8 cellular contexts compared by ENCODE assay signal in the genomic region with DNA sequence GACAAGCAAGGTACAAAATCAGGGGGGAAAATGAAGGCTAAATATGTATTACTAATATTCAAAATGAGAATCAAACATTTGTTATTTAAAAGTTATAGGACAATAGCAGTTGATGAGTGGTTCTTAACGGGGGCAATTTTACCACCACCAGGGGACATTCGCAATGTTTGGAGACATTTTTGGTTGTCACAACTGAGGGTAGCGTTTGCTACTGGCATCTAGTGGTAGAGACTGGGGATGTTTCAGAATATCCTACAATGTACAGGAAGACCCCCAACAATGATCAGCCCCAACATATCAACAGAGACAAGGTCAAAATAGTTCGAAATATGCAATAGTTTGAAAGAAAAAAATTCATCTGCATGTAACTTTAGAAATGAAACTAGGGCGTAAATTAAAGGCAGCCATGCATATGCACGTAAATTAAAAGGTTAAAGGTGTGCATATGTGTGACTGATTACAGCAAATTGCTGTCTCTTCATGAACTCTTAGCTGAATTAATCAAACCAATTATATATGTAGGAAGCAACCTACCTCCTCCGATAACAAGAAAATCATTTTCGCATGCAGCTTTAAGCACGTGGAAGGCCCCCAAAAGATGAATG.
DNase-seq lines count a peak whose midpoint lies in the region; ATAC-seq and TF ChIP-seq lines count a peak whose summit lies in the region.

No MANE protein-coding gene starts in this region.

- TF ChIP-seq RAD21 in neural cell (conservative IDR thresholded peaks at IDR 0.05), result peak; percentile 49

- no peaks in the 10 kb centered on the region for H3K9me3 Mint-ChIP-seq in activated naive CD4-positive, alpha-beta T cell treated with anti-CD3 and anti-CD28 coated beads for 36 hours
- no peaks in the 10 kb centered on the region for H3K9me3 Mint-ChIP-seq in activated CD8-positive, alpha-beta memory T cell treated with anti-CD3 and anti-CD28 coated beads, Interleukin-2, amount 10 ng/mL, durations not matched to agents 7 days and 5 days (ENCODE audit: low read depth)

- H2AFZ ChIP-seq in neural cell (ENCODE audit: low read depth, low read length), result no peak overlapping the region

- no peaks in the 10 kb centered on the region for H3K27me3 Mint-ChIP-seq in activated naive CD4-positive, alpha-beta T cell treated with anti-CD3 and anti-CD28 coated beads for 36 hours (ENCODE audit: low read depth)
- H3K27me3 Mint-ChIP-seq in activated CD8-positive, alpha-beta memory T cell treated with anti-CD3 and anti-CD28 coated beads, Interleukin-2, amount 10 ng/mL, durations not matched to agents 7 days and 5 days, result peaks cover 2% of the 10 kb centered on the region

- no peak overlapping the region for H3K27ac Mint-ChIP-seq in activated naive CD4-positive, alpha-beta T cell treated with anti-CD3 and anti-CD28 coated beads for 36 hours
- H3K27ac Mint-ChIP-seq in activated CD8-positive, alpha-beta memory T cell treated with anti-CD3 and anti-CD28 coated beads, Interleukin-2, amount 10 ng/mL, durations not matched to agents 7 days and 5 days, result no peak overlapping the region

- no peaks in the 10 kb centered on the region for H3F3A ChIP-seq in neural cell (ENCODE audit: insufficient read depth, low read length, poor library complexity, severe bottlenecking)

- DNase-seq in activated naive CD4-positive, alpha-beta T cell treated with anti-CD3 and anti-CD28 coated beads for 36 hours, result peak; percentile 31
- no peak for DNase-seq in activated naive CD4-positive, alpha-beta T cell treated with anti-CD3 and anti-CD28 coated beads, Interleukin-2, amount 50 U/mL, for 16 hours
- peak; percentile 56 for DNase-seq in NCI-H526 treated with DMSO at 0.1 percent for 48 hours (lab: John Stamatoyannopoulos, UW)
- DNase-seq in colonic mucosa, result no peak
- DNase-seq in occipital lobe (lab: John Stamatoyannopoulos, UW), result no peak
- no peak for DNase-seq in activated CD8-positive, alpha-beta memory T cell treated with anti-CD3 and anti-CD28 coated beads, Interleukin-2, amount 10 ng/mL, durations not matched to agents 7 days and 5 days

- H3K4me1 Mint-ChIP-seq in activated naive CD4-positive, alpha-beta T cell treated with anti-CD3 and anti-CD28 coated beads for 36 hours (ENCODE audit: low read depth), result peaks cover 2% of the 10 kb centered on the region
- no peaks in the 10 kb centered on the region for H3K4me1 Mint-ChIP-seq in activated CD8-positive, alpha-beta memory T cell treated with anti-CD3 and anti-CD28 coated beads, Interleukin-2, amount 10 ng/mL, durations not matched to agents 7 days and 5 days

- no peaks in the 10 kb centered on the region for H3K36me3 Mint-ChIP-seq in activated naive CD4-positive, alpha-beta T cell treated with anti-CD3 and anti-CD28 coated beads for 36 hours (ENCODE audit: low read depth)
- no peaks in the 10 kb centered on the region for H3K36me3 Mint-ChIP-seq in activated CD8-positive, alpha-beta memory T cell treated with anti-CD3 and anti-CD28 coated beads, Interleukin-2, amount 10 ng/mL, durations not matched to agents 7 days and 5 days

- H3K4me3 ChIP-seq in colonic mucosa, result no peak overlapping the region
- no peak overlapping the region for H3K4me3 ChIP-seq in neural cell (ENCODE audit: low read length)

- ATAC-seq in GM21786 (IDR thresholded peaks at IDR 0.05; ENCODE audit: unreplicated experiment), result peak; percentile 79
- ATAC-seq in activated CD8-positive, alpha-beta memory T cell treated with anti-CD3 and anti-CD28 coated beads, Interleukin-2, amount 10 ng/mL, durations not matched to agents 7 days and 5 days, result no peak

- no peaks in the 10 kb centered on the region for H4K20me1 ChIP-seq in neural cell (ENCODE audit: insufficient read depth)

- TF ChIP-seq CTCF in colonic mucosa (IDR thresholded peaks at IDR 0.05) (peak; percentile 41), neural cell (IDR thresholded peaks at IDR 0.05; ENCODE audit: poor library complexity, severe bottlenecking) (peak; percentile 61)

- H3K27ac ChIP-seq in colonic mucosa (peak overlapping the region; percentile 12), neural cell (ENCODE audit: low read length) (no peak overlapping the region)

- H3K27me3 ChIP-seq in colonic mucosa, result no peaks in the 10 kb centered on the region
- H3K27me3 ChIP-seq in neural cell (ENCODE audit: insufficient read depth, low read depth, low read length), result no peaks in the 10 kb centered on the region

- H3K36me3 ChIP-seq in colonic mucosa, result no peaks in the 10 kb centered on the region
- H3K36me3 ChIP-seq in neural cell (ENCODE audit: insufficient read depth, low read length), result no peaks in the 10 kb centered on the region

- no peak overlapping the region for H3K4me3 Mint-ChIP-seq in activated naive CD4-positive, alpha-beta T cell treated with anti-CD3 and anti-CD28 coated beads for 36 hours
- H3K4me3 Mint-ChIP-seq in activated CD8-positive, alpha-beta memory T cell treated with anti-CD3 and anti-CD28 coated beads, Interleukin-2, amount 10 ng/mL, durations not matched to agents 7 days and 5 days, result no peak overlapping the region

- intact Hi-C loops in activated naive CD4-positive, alpha-beta T cell treated with anti-CD3 and anti-CD28 coated beads for 36 hours (cut with micrococcal nuclease), result loop anchor here (1.0 to 5.0 kb wide), 2 partner anchors 289 to 354 kb away; no protein-coding TSS in a partner anchor
- intact Hi-C loops in colonic mucosa (cut with DNase I), result no loop called here

- H3K4me2 ChIP-seq in neural cell (ENCODE audit: low read length), result no peak overlapping the region

- H3K9me3 ChIP-seq in colonic mucosa (no peaks in the 10 kb centered on the region), neural cell (ENCODE audit: low read length) (no peaks in the 10 kb centered on the region)

- H3K79me2 ChIP-seq in neural cell (replicated peaks; ENCODE audit: insufficient read depth, low read length), result no peaks in the 10 kb centered on the region

- TF ChIP-seq EP300 in neural cell (conservative IDR thresholded peaks at IDR 0.05; ENCODE audit: poor library complexity, severe bottlenecking), result no peak

- H3K4me1 ChIP-seq in colonic mucosa, result no peaks in the 10 kb centered on the region

- CTCF ChIA-PET in activated naive CD4-positive, alpha-beta T cell treated with anti-CD3 and anti-CD28 coated beads for 36 hours (lab: Charles Lee), result interaction anchor here (0.5 to 1.3 kb wide), 15 partner anchors 8 to 764 kb away, joined by 3 to 9 read pairs (median 3); no protein-coding TSS in a partner anchor
- CTCF ChIA-PET in activated CD8-positive, alpha-beta memory T cell treated with anti-CD3 and anti-CD28 coated beads, Interleukin-2, amount 10 ng/mL, durations not matched to agents 7 days and 5 days (lab: Charles Lee), result interaction anchor here (1.0 to 3.4 kb wide), 4 partner anchors 10 to 286 kb away, joined by 4 to 15 read pairs (median 6); no protein-coding TSS in a partner anchor

- H3K9ac ChIP-seq in colonic mucosa (ENCODE audit: low read depth in 2 of 2, low read length in 2 of 2) (peak overlapping the region in 1 of 2 donors; percentile 38), neural cell (ENCODE audit: low read length) (no peak overlapping the region)

- H3K9me2 ChIP-seq in neural cell (ENCODE audit: insufficient read depth, low read length), result no peaks in the 10 kb centered on the region

TF ChIP-seq in neural cell, 6 proteins besides CTCF, POLR2A, EP300 and RAD21:
- TF ChIP-seq EZH2 (IDR thresholded peaks at IDR 0.05; ENCODE audit: borderline replicate concordance, insufficient read depth, low read length, poor library complexity, severe bottlenecking) (no peak), SMC3 (conservative IDR thresholded peaks at IDR 0.05; ENCODE audit: poor library complexity) (peak; percentile 64)
TF ChIP-seq in neural cell: peak in this region for 1.

Comparison
In these comparisons a context has a peak if more than half of its experiments do, and no peak if none do; other contexts are left out.
1. DNase-seq: peak in activated naive CD4-positive, alpha-beta T cell treated with anti-CD3 and anti-CD28 coated beads for 36 hours (single experiment) and NCI-H526 treated with DMSO at 0.1 percent for 48 hours (single experiment); none in activated naive CD4-positive, alpha-beta T cell treated with anti-CD3 and anti-CD28 coated beads, Interleukin-2, amount 50 U/mL, for 16 hours (single experiment), colonic mucosa (single experiment), occipital lobe (single experiment) and activated CD8-positive, alpha-beta memory T cell treated with anti-CD3 and anti-CD28 coated beads, Interleukin-2, amount 10 ng/mL, durations not matched to agents 7 days and 5 days (single experiment).